Comparison of ENCODE assay signal across 19 cellular contexts in genomic region chr16:54156349-54156748, GRCh38.
DNase-seq lines count a peak whose midpoint lies in the region; ATAC-seq, FAIRE-seq and TF ChIP-seq lines count a peak whose summit lies in the region.
"Had no signal": no experiment of that assay in that cellular context is flagged by ENCODE, and none has a peak within 500 bp of the region (broad histone marks: within the 10 kb centered on the region; RNA-seq: fewer than 3 reads in every experiment).

No MANE protein-coding gene starts in this region.

- in situ Hi-C loops in HepG2 (cut with HindIII; ENCODE audit: extremely low pct_ligation_motif_present, low pct_unique_long_range_greater_than_20kb): no loop called here

- no peak for DNase-seq in HepG2 (ENCODE audit: low spot score)
- DNase-seq in right lobe of liver: no peak
- DNase-seq in bronchial epithelial cell (ENCODE audit: low read depth): no peak
- no peak for DNase-seq in urothelium cell line (ENCODE audit: low spot score)
- no peak for DNase-seq in pons (ENCODE audit: low spot score)
- no peak for DNase-seq in LoVo (ENCODE audit: low spot score)
- DNase-seq: CD4-positive, alpha-beta T cell; CD8-positive, alpha-beta memory T cell; DMS53; DMS79 treated with DMSO at 0.1 percent for 48 hours; GM23248; H9; HFFc6 had no signal

- ATAC-seq in HepG2 (no peak), right lobe of liver (no peak)
- ATAC-seq: HCT116 had no signal

- H3K9ac ChIP-seq in HepG2 (ENCODE audit: insufficient read depth, low read depth, low read length): no peak overlapping the region
- H3K9ac ChIP-seq: BLaER1 treated with 17β-estradiol and CSF1 and Interleukin-3, amounts not matched to agents 10 nM and 100 nM; GM23248 had no signal

- H2AFZ ChIP-seq in HepG2 (ENCODE audit: low read length): no peak overlapping the region
- H2AFZ ChIP-seq: GM23248 had no signal

- TF ChIP-seq CTCF in HepG2 (CRISPR knock-in tag; IDR thresholded peaks at IDR 0.05): no peak
- no peak for TF ChIP-seq CTCF in right lobe of liver (IDR thresholded peaks at IDR 0.05)
- TF ChIP-seq CTCF in bronchial epithelial cell (IDR thresholded peaks at IDR 0.05; ENCODE audit: insufficient read depth, low read length, severe bottlenecking): no peak

- no peak for TF ChIP-seq POLR2A in HepG2 (IDR thresholded peaks at IDR 0.05; ENCODE audit: insufficient read depth in 1 of 2, low read depth in 2 of 2, low read length in 2 of 2)
- no peak for TF ChIP-seq POLR2A in right lobe of liver (IDR thresholded peaks at IDR 0.05)

- H3K79me2 ChIP-seq in HepG2 (ENCODE audit: insufficient read depth, low read length): no peaks in the 10 kb centered on the region

- no peak for TF ChIP-seq EP300 in HepG2 (IDR thresholded peaks at IDR 0.05; ENCODE audit: low read depth in 2 of 2, low read length in 2 of 2)
- TF ChIP-seq EP300 in HepG2 (CRISPR knock-in tag; IDR thresholded peaks at IDR 0.05; ENCODE audit: borderline replicate concordance): no peak

- H3K27ac ChIP-seq in HepG2 (ENCODE audit: extremely low read length, insufficient read depth, low read length): no peak overlapping the region
- no peak overlapping the region for H3K27ac ChIP-seq in right lobe of liver
- H3K27ac ChIP-seq: 22Rv1; BLaER1 treated with 17β-estradiol and CSF1 and Interleukin-3, amounts not matched to agents 10 nM and 100 nM; GM23248 had no signal

- H4K20me1 ChIP-seq in HepG2 (ENCODE audit: insufficient read depth, low read length): no peaks in the 10 kb centered on the region
- H4K20me1 ChIP-seq: BLaER1 treated with 17β-estradiol and CSF1 and Interleukin-3, amounts not matched to agents 10 nM and 100 nM had no signal

- H3K4me2 ChIP-seq in HepG2 (ENCODE audit: low read depth, low read length): no peak overlapping the region
- H3K4me2 ChIP-seq: BLaER1 treated with 17β-estradiol and CSF1 and Interleukin-3, amounts not matched to agents 10 nM and 100 nM had no signal

- FAIRE-seq in HepG2 (lab: Jason Lieb, UNC): no peak
- peak; percentile 92 for FAIRE-seq in bronchial epithelial cell (lab: Jason Lieb, UNC)
- peak; percentile 77 for FAIRE-seq in urothelium cell line (lab: Jason Lieb, UNC)
- FAIRE-seq: A204.1, G401.6, GM19239 had no signal

- H3K9me3 ChIP-seq in HepG2 (ENCODE audit: low read length) (no peaks in the 10 kb centered on the region), right lobe of liver (no peaks in the 10 kb centered on the region)

- peaks cover 54% of the 10 kb centered on the region for H3K4me1 ChIP-seq in HepG2 (ENCODE audit: insufficient read depth, low read length)
- no peaks in the 10 kb centered on the region for H3K4me1 ChIP-seq in right lobe of liver
- H3K4me1 ChIP-seq: BLaER1 treated with 17β-estradiol and CSF1 and Interleukin-3, amounts not matched to agents 10 nM and 100 nM had no signal

- H3K36me3 ChIP-seq in HepG2 (replicated peaks in 1 of 2; ENCODE audit: control insufficient read depth in 1 of 2, insufficient read depth in 2 of 2, low read length in 2 of 2) (no peaks in the 10 kb centered on the region), right lobe of liver (no peaks in the 10 kb centered on the region), bronchial epithelial cell (ENCODE audit: control insufficient read depth, insufficient read depth, low read length) (no peaks in the 10 kb centered on the region)
- H3K36me3 ChIP-seq: BLaER1 treated with 17β-estradiol and CSF1 and Interleukin-3, amounts not matched to agents 10 nM and 100 nM had no signal

- no TSS peak for BruUV-seq in HepG2 (replicated peaks; lab: Mats Ljungman, UMichigan)

- 100% methylated on average over 1 of the region's 1 CpG for WGBS in HepG2 (ENCODE audit: low lambda C conversion rate)
- 86% methylated on average over 1 of the region's 1 CpG for WGBS in right lobe of liver (ENCODE audit: insufficient coverage, low coverage, low lambda C conversion rate, missing lambda C conversion rate)

- intact Hi-C loops in HepG2 (cut with micrococcal nuclease; ENCODE audit: unreplicated experiment) (no loop called here), right lobe of liver (cut with DNase I) (no loop called here)

- TF ChIP-seq RAD21 in HepG2 (CRISPR knock-in tag; IDR thresholded peaks at IDR 0.05): no peak

- POLR2A ChIA-PET in HepG2 (lab: Yijun Ruan, JAX): no interaction called here

- H3K27me3 ChIP-seq in HepG2 (ENCODE audit: control insufficient read depth in 1 of 2, insufficient read depth in 2 of 2, low read length in 2 of 2) (no peaks in the 10 kb centered on the region), right lobe of liver (no peaks in the 10 kb centered on the region), bronchial epithelial cell (ENCODE audit: control insufficient read depth, insufficient read depth, low read length) (no peaks in the 10 kb centered on the region)
- H3K27me3 ChIP-seq: BLaER1 treated with 17β-estradiol and CSF1 and Interleukin-3, amounts not matched to agents 10 nM and 100 nM had no signal

- CTCF ChIA-PET in HepG2 (lab: Yijun Ruan, JAX; ENCODE audit: low intra/inter-chr PET ratio, low total read pairs): no interaction called here

- H3K4me3 ChIP-seq in HepG2 (replicated peaks in 1 of 3; ENCODE audit: insufficient read depth in 1 of 3, low read depth in 2 of 3, low read length in 3 of 3) (no peak overlapping the region), right lobe of liver (no peak overlapping the region), bronchial epithelial cell (ENCODE audit: low read depth, low read length) (no peak overlapping the region)
- H3K4me3 ChIP-seq: BLaER1 treated with 17β-estradiol and CSF1 and Interleukin-3, amounts not matched to agents 10 nM and 100 nM; GM23248 had no signal

TF ChIP-seq in HepG2, 621 proteins besides CTCF, POLR2A, EP300 and RAD21:
- TF ChIP-seq MNT (IDR thresholded peaks at IDR 0.05) (peak; percentile 98), SKIL (CRISPR knock-in tag; IDR thresholded peaks at IDR 0.05; ENCODE audit: borderline replicate concordance) (peak; percentile 55; the same call in 1 of the 2 replicates), ZNF333 (CRISPR knock-in tag; IDR thresholded peaks at IDR 0.05; ENCODE audit: borderline replicate concordance) (no peak)
TF ChIP-seq in HepG2: peak in this region for 2.
